In the genomic region with DNA sequence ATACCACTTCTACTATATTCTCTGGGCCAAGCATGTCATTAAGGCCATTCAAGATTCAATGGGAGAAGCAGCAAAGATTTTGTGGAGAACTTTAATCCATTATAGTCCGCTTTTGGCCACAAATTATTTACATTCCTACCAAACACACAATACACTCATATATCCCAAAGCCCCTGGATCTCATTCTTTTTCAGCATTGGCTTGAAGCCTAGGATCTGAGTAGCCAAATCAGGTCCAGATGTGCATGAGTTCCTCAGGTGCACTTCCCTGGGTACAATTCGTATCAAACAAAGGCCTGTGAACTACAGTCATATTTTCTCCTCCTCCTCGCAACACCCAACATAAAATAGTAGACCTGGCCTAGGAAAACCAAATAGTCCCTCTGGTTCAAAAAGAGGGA, we compare ENCODE assay signal across 17 cellular contexts.
A peak's percentile ranks its signal among the peaks of the same experiment; 100 is the strongest.
DNase-seq lines count a peak whose midpoint lies in the region; ATAC-seq and TF ChIP-seq lines count a peak whose summit lies in the region.
"Had no signal": no experiment of that assay in that cellular context is flagged by ENCODE, and none has a peak within 500 bp of the region (broad histone marks: within the 10 kb centered on the region; RNA-seq: fewer than 3 reads in every experiment).

No MANE protein-coding gene starts in this region.

- no peak overlapping the region for H2AK9ac ChIP-seq in IMR-90 (replicated peaks; ENCODE audit: low read depth, low read length, poor library complexity)

- no peak overlapping the region for H4K91ac ChIP-seq in IMR-90 (ENCODE audit: insufficient read depth, low read depth, low read length)

- H4K5ac ChIP-seq in IMR-90 (ENCODE audit: low read depth, low read length): no peak overlapping the region

- TF ChIP-seq RAD21 in IMR-90 (IDR thresholded peaks at IDR 0.05; ENCODE audit: low read length): no peak

- H3K23ac ChIP-seq in IMR-90 (ENCODE audit: low read depth, low read length): no peak overlapping the region

- no peak overlapping the region for H2BK120ac ChIP-seq in IMR-90 (ENCODE audit: low read depth, low read length)

- H3K27ac Mint-ChIP-seq in activated naive CD8-positive, alpha-beta T cell treated with anti-CD3 and anti-CD28 coated beads for 36 hours: no peak overlapping the region
- H3K27ac Mint-ChIP-seq: CD4-positive, alpha-beta memory T cell; H9 had no signal

- H3K4me1 ChIP-seq in IMR-90 (ENCODE audit: control insufficient read depth, insufficient read depth, low read length) (no peaks in the 10 kb centered on the region), MM.1S (ENCODE audit: low read length) (no peaks in the 10 kb centered on the region)
- H3K4me1 ChIP-seq: BLaER1 had no signal

- H3K4ac ChIP-seq in IMR-90 (ENCODE audit: low read depth, low read length): no peak overlapping the region

- no peaks in the 10 kb centered on the region for H3F3A ChIP-seq in MM.1S (ENCODE audit: insufficient read depth, low read length)

- no peaks in the 10 kb centered on the region for H4K20me1 ChIP-seq in IMR-90 (ENCODE audit: insufficient read depth, low read length)
- H4K20me1 ChIP-seq in MM.1S (ENCODE audit: insufficient read depth, low read length): no peaks in the 10 kb centered on the region
- H4K20me1 ChIP-seq: BLaER1 had no signal

- ATAC-seq in IMR-90 (ENCODE audit: low read depth) (no peak), HG02938 (IDR thresholded peaks at IDR 0.05; ENCODE audit: unreplicated experiment) (no peak)
- ATAC-seq: K562 had no signal

- no peaks in the 10 kb centered on the region for H3K79me1 ChIP-seq in IMR-90 (ENCODE audit: low read depth in 1 of 2, low read length in 2 of 2)

- H3K9me3 ChIP-seq in IMR-90 (ENCODE audit: control insufficient read depth, insufficient read depth, low read length): no peaks in the 10 kb centered on the region
- H3K9me3 ChIP-seq in MM.1S (replicated peaks; ENCODE audit: insufficient read depth, low read length): no peaks in the 10 kb centered on the region
- H3K9me3 ChIP-seq: BLaER1 had no signal

- no peak overlapping the region for H2BK5ac ChIP-seq in IMR-90 (ENCODE audit: low read depth, low read length, poor library complexity, severe bottlenecking)

- no peaks in the 10 kb centered on the region for H3K9me1 ChIP-seq in IMR-90 (ENCODE audit: insufficient read depth, low read length)

- H3K36me3 ChIP-seq in IMR-90 (ENCODE audit: control insufficient read depth, insufficient read depth, low read length) (no peaks in the 10 kb centered on the region), MM.1S (replicated peaks; ENCODE audit: insufficient read depth, low read length) (no peaks in the 10 kb centered on the region)
- H3K36me3 ChIP-seq: BLaER1 had no signal

- TF ChIP-seq CTCF in IMR-90 (conservative IDR thresholded peaks at IDR 0.05; ENCODE audit: low read depth, low read length) (no peak), astrocyte of the cerebellum (IDR thresholded peaks at IDR 0.05; ENCODE audit: low read depth, low read length, missing control alignments) (no peak), fibroblast of the aortic adventitia (IDR thresholded peaks at IDR 0.05; ENCODE audit: insufficient read depth, low read length) (no peak), MM.1S (IDR thresholded peaks at IDR 0.05; ENCODE audit: low read length) (no peak)

- no TSS peak for BruUV-seq in IMR-90 (replicated peaks; lab: Mats Ljungman, UMichigan)

- H3K9ac ChIP-seq in IMR-90 (ENCODE audit: low read depth, low read length) (no peak overlapping the region), MM.1S (ENCODE audit: low read length) (no peak overlapping the region)
- H3K9ac ChIP-seq: BLaER1 had no signal

- H3K9me2 ChIP-seq in MM.1S (replicated peaks; ENCODE audit: insufficient read depth, low read length): no peaks in the 10 kb centered on the region

- POLR2A ChIA-PET in IMR-90 (lab: Charles Lee; ENCODE audit: unreplicated experiment): interaction anchor here (0.6 kb wide), 1 partner anchor 1072 kb away, joined by 8 read pairs; no protein-coding TSS in a partner anchor

- no peaks in the 10 kb centered on the region for H3K79me2 ChIP-seq in MM.1S (ENCODE audit: low read length)

- H3K14ac ChIP-seq in IMR-90 (replicated peaks; ENCODE audit: low read depth, low read length): no peak overlapping the region

- no peak overlapping the region for H4K8ac ChIP-seq in IMR-90 (ENCODE audit: low read depth in 2 of 2, low read length in 2 of 2)

- H2AFZ ChIP-seq in IMR-90 (replicated peaks; ENCODE audit: low read length, poor library complexity) (no peak overlapping the region), MM.1S (ENCODE audit: low read length) (no peak overlapping the region)

- H3K56ac ChIP-seq in IMR-90 (ENCODE audit: extremely low read depth, insufficient read depth, low read length): no peak overlapping the region

- H3K9me3 Mint-ChIP-seq in activated naive CD8-positive, alpha-beta T cell treated with anti-CD3 and anti-CD28 coated beads for 36 hours: no peaks in the 10 kb centered on the region

- no peak overlapping the region for H3K4me3 Mint-ChIP-seq in activated naive CD8-positive, alpha-beta T cell treated with anti-CD3 and anti-CD28 coated beads for 36 hours
- H3K4me3 Mint-ChIP-seq: CD14-positive monocyte; CD4-positive, alpha-beta memory T cell; H9 had no signal

- H2BK20ac ChIP-seq in IMR-90 (ENCODE audit: low read depth, low read length): no peak overlapping the region

- H3K27me3 Mint-ChIP-seq in activated naive CD8-positive, alpha-beta T cell treated with anti-CD3 and anti-CD28 coated beads for 36 hours: peaks cover under 1% of the 10 kb centered on the region

- CTCF ChIA-PET in IMR-90 (lab: Yijun Ruan, JAX): no interaction called here

- H3K27ac ChIP-seq in IMR-90 (ENCODE audit: insufficient read depth, low read length): no peak overlapping the region
- H3K27ac ChIP-seq in MM.1S (ENCODE audit: low read length): no peak overlapping the region
- H3K27ac ChIP-seq: BLaER1, HL-60 had no signal

- in situ Hi-C loops in IMR-90 (cut with MboI; ENCODE audit: low sequenced_read_pairs): no loop called here
- in situ Hi-C loops in astrocyte of the cerebellum (cut with HindIII; ENCODE audit: low sequenced_read_pairs): no loop called here

- H3K4me1 Mint-ChIP-seq in activated naive CD8-positive, alpha-beta T cell treated with anti-CD3 and anti-CD28 coated beads for 36 hours: no peaks in the 10 kb centered on the region
- H3K4me1 Mint-ChIP-seq: CD14-positive monocyte; CD4-positive, alpha-beta memory T cell had no signal

- intact Hi-C loops in IMR-90 (cut with micrococcal nuclease): no loop called here

- no peak overlapping the region for H2AK5ac ChIP-seq in IMR-90 (ENCODE audit: low read depth, low read length)

- H3K4me3 ChIP-seq in IMR-90 (ENCODE audit: insufficient read depth, low read depth, low read length) (no peak overlapping the region), astrocyte of the cerebellum (ENCODE audit: low read depth, low read length) (no peak overlapping the region), fibroblast of the aortic adventitia (ENCODE audit: low read depth, low read length) (no peak overlapping the region), MM.1S (ENCODE audit: low read length) (no peak overlapping the region)
- H3K4me3 ChIP-seq: BLaER1, K562 had no signal

- DNase-seq in IMR-90 (peak; percentile 4), astrocyte of the cerebellum (ENCODE audit: low read depth) (peak; percentile 58), fibroblast of the aortic adventitia (ENCODE audit: low read depth) (peak; percentile 34), MM.1S (no peak), NCI-H226 (no peak)
- DNase-seq in activated naive CD8-positive, alpha-beta T cell treated with anti-CD3 and anti-CD28 coated beads for 36 hours: no peak
- DNase-seq: ACHN; CD4-positive, alpha-beta memory T cell; DMS153; DMS79; GDM1; H9 had no signal

- 40% methylated on average over 1 of the region's 3 CpGs; no CpG with 5 or more reads in 1 of the 2 experiments for WGBS in IMR-90 (ENCODE audit: extremely low coverage in 2 of 2, insufficient read length in 1 of 2), 2 experiments

- no peak for TF ChIP-seq POLR2A in IMR-90 (IDR thresholded peaks at IDR 0.05; ENCODE audit: low read depth, low read length)

- H3K18ac ChIP-seq in IMR-90 (ENCODE audit: low read depth, low read length): no peak overlapping the region

- dilution Hi-C loops in IMR-90 (cut with HindIII; ENCODE audit: low sequenced_read_pairs, unreplicated experiment): no loop called here

- H3K36me3 Mint-ChIP-seq in activated naive CD8-positive, alpha-beta T cell treated with anti-CD3 and anti-CD28 coated beads for 36 hours: no peaks in the 10 kb centered on the region
- H3K36me3 Mint-ChIP-seq: CD14-positive monocyte; CD4-positive, alpha-beta memory T cell had no signal

- H2BK15ac ChIP-seq in IMR-90 (ENCODE audit: low read depth, low read length): no peak overlapping the region

- H3K4me2 ChIP-seq in IMR-90 (ENCODE audit: low read depth, low read length) (no peak overlapping the region), MM.1S (ENCODE audit: low read depth, low read length) (no peak overlapping the region)
- H3K4me2 ChIP-seq: BLaER1 had no signal

- H3K27me3 ChIP-seq in IMR-90 (ENCODE audit: control insufficient read depth, insufficient read depth, low read length) (no peaks in the 10 kb centered on the region), MM.1S (replicated peaks; ENCODE audit: insufficient read depth, low read length) (no peaks in the 10 kb centered on the region)
- H3K27me3 ChIP-seq: BLaER1 had no signal

TF ChIP-seq in IMR-90, 13 proteins besides CTCF, POLR2A, EP300 and RAD21:
- TF ChIP-seq FOS (IDR thresholded peaks at IDR 0.05; ENCODE audit: low read depth, low read length) (no peak), NFE2L2 (IDR thresholded peaks at IDR 0.05; ENCODE audit: low read depth, low read length) (no peak), BHLHE40 (IDR thresholded peaks at IDR 0.05; ENCODE audit: low read depth, low read length) (no peak)

Comparison
In these comparisons a context has a peak if more than half of its experiments do, and no peak if none do; other contexts are left out.
1. DNase-seq: peak in IMR-90 (single experiment), astrocyte of the cerebellum (single experiment) and fibroblast of the aortic adventitia (single experiment); none in MM.1S (single experiment), NCI-H226 (single experiment) and activated naive CD8-positive, alpha-beta T cell treated with anti-CD3 and anti-CD28 coated beads for 36 hours (single experiment).